Comparison of ENCODE assay signal across 13 cellular contexts in the genomic region with DNA sequence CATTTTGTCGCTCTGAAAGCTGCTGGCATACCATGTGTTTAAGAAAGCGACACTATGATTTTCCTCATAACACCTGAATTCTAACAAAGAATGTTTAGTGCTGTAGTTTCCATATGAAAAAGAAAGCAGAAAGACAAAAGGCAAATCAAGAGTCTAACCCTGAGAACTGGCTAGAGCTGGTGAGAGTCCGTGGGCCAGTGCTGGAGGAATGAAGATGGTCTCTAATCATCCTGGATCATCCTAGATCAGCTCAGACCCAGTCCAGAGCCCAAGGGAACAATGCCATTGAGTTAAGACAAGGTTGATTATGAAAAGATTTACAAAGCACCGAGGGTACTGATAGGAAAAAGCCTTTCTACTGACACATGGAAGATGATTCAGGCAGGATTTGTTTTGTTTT.
DNase-seq lines count a peak whose midpoint lies in the region; TF ChIP-seq lines count a peak whose summit lies in the region.
"Had no signal": no experiment of that assay in that cellular context is flagged by ENCODE, and none has a peak within 500 bp of the region (broad histone marks: within the 10 kb centered on the region; RNA-seq: fewer than 3 reads in every experiment).

No MANE protein-coding gene starts in this region.

- no peaks in the 10 kb centered on the region for H3F3A ChIP-seq in GM23248 (ENCODE audit: insufficient read depth)

- H3K4me3 ChIP-seq in GM23248 (peak overlapping the region; percentile 42; the same call in 1 of the 2 replicates), MG63 (peak overlapping the region; percentile 30)

- H3K36me3 Mint-ChIP-seq in nephron progenitor cell (ENCODE audit: low read depth): no peaks in the 10 kb centered on the region
- no peaks in the 10 kb centered on the region for H3K36me3 Mint-ChIP-seq in activated CD4-positive, alpha-beta T cell treated with anti-CD3 and anti-CD28 coated beads, Interleukin-2, amount 10 ng/mL, durations not matched to agents 24 days and 14 days (ENCODE audit: low read depth)

- in situ Hi-C loops in GM23248 (cut with MboI): no loop called here

- no peaks in the 10 kb centered on the region for H3K9me3 Mint-ChIP-seq in nephron progenitor cell
- H3K9me3 Mint-ChIP-seq in activated CD4-positive, alpha-beta T cell treated with anti-CD3 and anti-CD28 coated beads, Interleukin-2, amount 10 ng/mL, durations not matched to agents 24 days and 14 days: no peaks in the 10 kb centered on the region

- H2AFZ ChIP-seq in GM23248: peak overlapping the region; percentile 51; the same call in 1 of the 2 replicates

- no peaks in the 10 kb centered on the region for H3K4me1 ChIP-seq in GM23248 (ENCODE audit: insufficient read depth)

- no peaks in the 10 kb centered on the region for H3K27me3 Mint-ChIP-seq in nephron progenitor cell (ENCODE audit: low read depth, poor library complexity)
- H3K27me3 Mint-ChIP-seq in activated CD4-positive, alpha-beta T cell treated with anti-CD3 and anti-CD28 coated beads, Interleukin-2, amount 10 ng/mL, durations not matched to agents 24 days and 14 days: peaks cover 4% of the 10 kb centered on the region

- no peak overlapping the region for H3K4me3 Mint-ChIP-seq in nephron progenitor cell
- no peak overlapping the region for H3K4me3 Mint-ChIP-seq in activated CD4-positive, alpha-beta T cell treated with anti-CD3 and anti-CD28 coated beads, Interleukin-2, amount 10 ng/mL, durations not matched to agents 24 days and 14 days
- H3K4me3 Mint-ChIP-seq: B cell, HFFc6 had no signal

- intact Hi-C loops in activated CD4-positive, alpha-beta T cell treated with anti-CD3 and anti-CD28 coated beads, Interleukin-2, amount 10 ng/mL, durations not matched to agents 24 days and 14 days (cut with micrococcal nuclease): loop anchor here (10.0 kb wide), 1 partner anchor 129 kb away; no protein-coding TSS in a partner anchor

- peaks cover 7% of the 10 kb centered on the region for H3K27me3 ChIP-seq in GM23248 (replicated peaks; ENCODE audit: insufficient read depth)
- no peaks in the 10 kb centered on the region for H3K27me3 ChIP-seq in MG63

- no peak for TF ChIP-seq CTCF in nephron progenitor cell (IDR thresholded peaks at IDR 0.05)

- peak overlapping the region; percentile 12 for H3K4me2 ChIP-seq in GM23248 (ENCODE audit: unreplicated experiment)

- peak overlapping the region; percentile 14 for H3K27ac Mint-ChIP-seq in nephron progenitor cell
- H3K27ac Mint-ChIP-seq in activated CD4-positive, alpha-beta T cell treated with anti-CD3 and anti-CD28 coated beads, Interleukin-2, amount 10 ng/mL, durations not matched to agents 24 days and 14 days: no peak overlapping the region
- H3K27ac Mint-ChIP-seq: B cell, HFFc6 had no signal

- no peaks in the 10 kb centered on the region for H3K9me2 ChIP-seq in GM23248 (ENCODE audit: insufficient read depth)

- H3K36me3 ChIP-seq in GM23248 (ENCODE audit: low read depth) (no peaks in the 10 kb centered on the region), MG63 (no peaks in the 10 kb centered on the region)

- 49 to 57% methylated on average over 4 of the region's 4 CpGs for WGBS in GM23248 (ENCODE audit: low coverage in 1 of 2, low lambda C conversion rate in 2 of 2, missing lambda C conversion rate in 2 of 2), 2 experiments

- no peaks in the 10 kb centered on the region for H3K9me3 ChIP-seq in GM23248 (ENCODE audit: low read depth)
- H3K9me3 ChIP-seq in MG63: no peaks in the 10 kb centered on the region

- no peaks in the 10 kb centered on the region for H4K20me1 ChIP-seq in GM23248 (ENCODE audit: insufficient read depth)

- H3K4me1 Mint-ChIP-seq in nephron progenitor cell: peaks cover 35% of the 10 kb centered on the region
- H3K4me1 Mint-ChIP-seq in activated CD4-positive, alpha-beta T cell treated with anti-CD3 and anti-CD28 coated beads, Interleukin-2, amount 10 ng/mL, durations not matched to agents 24 days and 14 days: no peaks in the 10 kb centered on the region
- H3K4me1 Mint-ChIP-seq: B cell had no signal

- H3K9ac ChIP-seq in GM23248: no peak overlapping the region; the same call in 1 of the 2 replicates

- DNase-seq in GM23248 (peak; percentile 5), MG63 (no peak), amniotic epithelial cell (ENCODE audit: low read depth) (peak; percentile 25), nephron progenitor cell (no peak), NCI-H345 treated with DMSO at 0.1 percent for 48 hours (lab: John Stamatoyannopoulos, UW; ENCODE audit: unreplicated experiment) (no peak), NOMO-1 treated with DMSO at 0.1 percent for 48 hours (lab: John Stamatoyannopoulos, UW; ENCODE audit: unreplicated experiment) (no peak)
- DNase-seq in activated CD4-positive, alpha-beta T cell treated with anti-CD3 and anti-CD28 coated beads, Interleukin-2, amount 10 ng/mL, durations not matched to agents 24 days and 14 days: no peak
- DNase-seq: DMS 273 treated with DMSO at 0.1 percent for 48 hours, HFFc6, NCI-H1417 treated with DMSO at 0.1 percent for 48 hours, NCI-H2029 treated with DMSO at 0.1 percent for 48 hours, NCI-H524 treated with DMSO at 0.1 percent for 48 hours had no signal

- no peaks in the 10 kb centered on the region for H3K79me2 ChIP-seq in GM23248 (ENCODE audit: insufficient read depth)

- no peak overlapping the region for H3K27ac ChIP-seq in GM23248

Comparison
In these comparisons a context has a peak if more than half of its experiments do, and no peak if none do; other contexts are left out.
1. DNase-seq: peak in GM23248 (single experiment) and amniotic epithelial cell (single experiment); none in MG63 (single experiment), nephron progenitor cell (single experiment), NCI-H345 treated with DMSO at 0.1 percent for 48 hours (single experiment), activated CD4-positive, alpha-beta T cell treated with anti-CD3 and anti-CD28 coated beads, Interleukin-2, amount 10 ng/mL, durations not matched to agents 24 days and 14 days (single experiment) and NOMO-1 treated with DMSO at 0.1 percent for 48 hours (single experiment).